ENCODE assay signal across 1 cellular context in genomic region chr2:181955010-181955409, GRCh38.
TF ChIP-seq lines count a peak whose summit lies in the region.

No MANE protein-coding gene starts in this region.

TF ChIP-seq in SK-N-SH, 30 proteins besides CTCF, POLR2A, EP300 and RAD21 (continued from another document):
- TF ChIP-seq JUND (IDR thresholded peaks at IDR 0.05) (peak; percentile 92), MEF2A (IDR thresholded peaks at IDR 0.05; ENCODE audit: borderline replicate concordance, low read depth) (peak; percentile 39; the same call in 1 of the 2 replicates), FOXM1 (IDR thresholded peaks at IDR 0.05; ENCODE audit: low read depth) (no peak), MXI1 (IDR thresholded peaks at IDR 0.05; ENCODE audit: low read depth, low read length) (no peak), IRF3 (IDR thresholded peaks at IDR 0.05; ENCODE audit: low read depth, low read length) (no peak), PBX3 (IDR thresholded peaks at IDR 0.05) (peak; percentile 92), RXRA (IDR thresholded peaks at IDR 0.05; ENCODE audit: borderline replicate concordance, low read depth) (no peak), GABPA (IDR thresholded peaks at IDR 0.05; ENCODE audit: low read depth) (peak; percentile 25; the same call in 1 of the 2 replicates), ZBTB33 (IDR thresholded peaks at IDR 0.05; ENCODE audit: borderline replicate concordance, low read depth) (no peak), FOXJ3 (CRISPR knock-in tag; IDR thresholded peaks at IDR 0.05) (no peak), REST (IDR thresholded peaks at IDR 0.05; ENCODE audit: low read depth, low read length) (no peak), ELF1 (IDR thresholded peaks at IDR 0.05) (no peak), RFX5 (IDR thresholded peaks at IDR 0.05; ENCODE audit: low read length) (no peak), USF1 (IDR thresholded peaks at IDR 0.05; ENCODE audit: borderline replicate concordance, low read depth) (no peak), MAX (IDR thresholded peaks at IDR 0.05; ENCODE audit: low read depth) (no peak), YY1 (IDR thresholded peaks at IDR 0.05; ENCODE audit: low read depth) (no peak; the same call in 1 of the 2 replicates), FOSL2 (IDR thresholded peaks at IDR 0.05; ENCODE audit: borderline replicate concordance, low read depth) (peak; percentile 92), TAF1 (IDR thresholded peaks at IDR 0.05; ENCODE audit: borderline replicate concordance, low read depth, low read length) (no peak), NRF1 (IDR thresholded peaks at IDR 0.05; ENCODE audit: low read depth, low read length) (no peak)
